Comparison of ENCODE assay signal across 10 cellular contexts in the genomic region with DNA sequence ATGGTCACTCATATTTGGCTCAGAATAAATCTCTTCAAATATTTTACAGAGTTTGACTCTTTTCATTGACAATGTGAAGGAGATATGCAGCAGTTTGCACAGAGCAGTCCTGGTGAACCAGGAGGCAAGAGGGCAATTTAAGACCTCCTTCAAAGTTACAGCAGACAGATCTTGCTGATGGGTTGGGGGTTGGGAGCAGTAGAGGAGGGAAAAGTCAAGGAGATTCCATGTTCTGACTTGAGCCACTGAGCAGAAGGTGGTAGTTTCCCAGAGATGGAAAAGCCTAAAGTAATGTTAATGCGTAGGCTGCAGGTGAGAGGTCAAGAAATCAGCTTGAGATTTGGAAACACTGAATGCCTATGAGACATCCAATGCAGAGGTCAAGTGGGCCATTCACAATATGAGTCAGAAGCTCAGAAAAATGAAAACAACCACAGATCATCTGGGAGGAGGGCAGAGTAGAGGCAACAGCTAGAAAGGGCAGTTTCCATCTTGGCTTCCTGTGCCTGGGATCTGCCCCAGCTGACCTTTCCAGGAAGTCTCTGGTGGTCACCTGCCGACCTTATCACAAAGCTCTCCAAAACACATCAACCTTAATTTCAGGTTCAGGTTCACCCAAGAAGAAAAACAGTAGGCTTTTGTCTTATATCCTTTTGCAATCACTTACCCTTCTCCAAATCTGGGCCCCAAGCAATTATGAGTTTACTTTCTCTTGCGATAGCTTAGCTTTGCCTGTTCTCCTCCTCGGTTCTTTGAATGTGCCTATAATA.
DNase-seq lines count a peak whose midpoint lies in the region; TF ChIP-seq lines count a peak whose summit lies in the region.
"Had no signal": no experiment of that assay in that cellular context is flagged by ENCODE, and none has a peak within 500 bp of the region (broad histone marks: within the 10 kb centered on the region; RNA-seq: fewer than 3 reads in every experiment).

No MANE protein-coding gene starts in this region.

- DNase-seq in AG10803 (ENCODE audit: low read depth) (peak; percentile 72), dermis blood vessel endothelial cell (peak; percentile 94), myocyte (ENCODE audit: low read depth) (peak; percentile 30), NCI-H526 (lab: John Stamatoyannopoulos, UW) (no peak), DMS153 (lab: John Stamatoyannopoulos, UW) (no peak), cortex of kidney (lab: John Stamatoyannopoulos, UW) (no peak)
- DNase-seq in Jurkat, Clone E6-1 (ENCODE audit: low read depth, low spot score): peak; percentile 14
- DNase-seq in activated CD4-positive, CD25-positive, alpha-beta regulatory T cell (lab: John Stamatoyannopoulos, UW): no peak
- DNase-seq: C1 segment of cervical spinal cord, NCI-H1417 had no signal

- H3K4me3 ChIP-seq in AG10803 (ENCODE audit: low read length): no peak overlapping the region
- H3K4me3 ChIP-seq in Jurkat, Clone E6-1 (ENCODE audit: low read length): no peak overlapping the region

- no peak for TF ChIP-seq CTCF in AG10803 (conservative IDR thresholded peaks at IDR 0.05; ENCODE audit: low read length)

Comparison
In these comparisons a context has a peak if more than half of its experiments do, and no peak if none do; other contexts are left out.
1. DNase-seq: peak in AG10803 (single experiment), Jurkat, Clone E6-1 (single experiment), dermis blood vessel endothelial cell (single experiment) and myocyte (single experiment); none in activated CD4-positive, CD25-positive, alpha-beta regulatory T cell (0 of 4), NCI-H526 (0 of 2), DMS153 (single experiment) and cortex of kidney (single experiment).